In the genomic region with DNA sequence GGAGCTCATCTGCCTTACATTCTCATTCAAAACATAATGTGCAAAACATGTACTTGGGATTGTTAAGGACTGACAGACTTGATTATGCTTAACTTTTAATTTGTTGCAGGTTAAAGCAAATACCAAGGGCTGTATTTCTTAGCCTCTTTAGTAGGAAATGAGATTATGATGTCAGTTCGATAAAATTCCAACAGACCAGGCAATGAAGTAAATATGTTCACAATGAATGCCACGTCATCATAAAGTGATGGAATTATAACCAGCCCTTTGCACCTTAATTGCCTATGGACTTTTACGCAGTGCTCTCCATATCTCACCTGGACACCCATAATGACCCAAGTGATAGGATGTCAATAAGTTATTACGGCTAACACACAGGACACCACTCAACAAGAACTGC, we compare ENCODE assay signal across 15 cellular contexts.
DNase-seq lines count a peak whose midpoint lies in the region; ATAC-seq and TF ChIP-seq lines count a peak whose summit lies in the region.
"Had no signal": no experiment of that assay in that cellular context is flagged by ENCODE, and none has a peak within 500 bp of the region (broad histone marks: within the 10 kb centered on the region; RNA-seq: fewer than 3 reads in every experiment).

No MANE protein-coding gene starts in this region.

- no peak for TF ChIP-seq CTCF in PC-3 (conservative IDR thresholded peaks at IDR 0.05; ENCODE audit: low read depth, low read length)

- H4K20me1 ChIP-seq in PC-3 (ENCODE audit: low read length): peaks cover 9% of the 10 kb centered on the region; the same call in 1 of the 2 replicates

- H3F3A ChIP-seq in PC-3 (ENCODE audit: low read length, unreplicated experiment): no peaks in the 10 kb centered on the region

- no peak overlapping the region for H2AFZ ChIP-seq in PC-3 (ENCODE audit: low read length)

- no peak overlapping the region for H3K27ac ChIP-seq in PC-3 (ENCODE audit: low read length)
- H3K27ac ChIP-seq: BLaER1 had no signal

- peaks cover 6% of the 10 kb centered on the region for H3K79me2 ChIP-seq in PC-3 (ENCODE audit: low read length)

- no peaks in the 10 kb centered on the region for H3K9me2 ChIP-seq in PC-3 (replicated peaks; ENCODE audit: low read length)

- CTCF ChIA-PET in PC-3 (lab: Charles Lee): no interaction called here

- peak; percentile 8 for DNase-seq in GM04504 (ENCODE audit: low read depth)
- no peak for DNase-seq in PC-3
- peak; percentile 21 for DNase-seq in fibroblast of gingiva (ENCODE audit: low read depth)
- DNase-seq in retina: no peak
- DNase-seq in DMS153 treated with DMSO at 0.1 percent for 48 hours (lab: John Stamatoyannopoulos, UW; ENCODE audit: unreplicated experiment): no peak
- DNase-seq: DMS 273 treated with DMSO at 0.1 percent for 48 hours, KG1, NCI-H1092, NCI-H1694 treated with DMSO at 0.1 percent for 48 hours, NCI-H446, Peyer's patch, SHP77 treated with DMSO at 0.1 percent for 48 hours had no signal

- H3K9ac ChIP-seq in PC-3 (ENCODE audit: low read length): no peak overlapping the region
- H3K9ac ChIP-seq: BLaER1 had no signal

- H3K4me2 ChIP-seq in PC-3 (ENCODE audit: low read length): no peak overlapping the region
- H3K4me2 ChIP-seq: BLaER1 had no signal

- ATAC-seq in PC-3 (peak; percentile 12; the same call in 1 of the 2 replicates), HG02840 (IDR thresholded peaks at IDR 0.05; ENCODE audit: low FRiP score, unreplicated experiment) (no peak), GM18868 (IDR thresholded peaks at IDR 0.05; ENCODE audit: unreplicated experiment) (no peak)

- H3K4me1 ChIP-seq in PC-3 (ENCODE audit: insufficient read depth, low read length): peaks cover 19% of the 10 kb centered on the region; the same call in 1 of the 2 replicates
- H3K4me1 ChIP-seq: BLaER1, Peyer's patch had no signal

- no peaks in the 10 kb centered on the region for H3K27me3 ChIP-seq in PC-3 (ENCODE audit: low read length)
- H3K27me3 ChIP-seq: BLaER1, Peyer's patch had no signal

- H3K9me3 ChIP-seq in PC-3 (ENCODE audit: low read length): no peaks in the 10 kb centered on the region
- H3K9me3 ChIP-seq: BLaER1, Peyer's patch had no signal

- BruUV-seq in PC-3 (replicated peaks; lab: Mats Ljungman, UMichigan): no TSS peak

- H3K36me3 ChIP-seq in PC-3 (ENCODE audit: low read depth, low read length): no peaks in the 10 kb centered on the region
- H3K36me3 ChIP-seq: Peyer's patch had no signal

- POLR2A ChIA-PET in PC-3 (lab: Charles Lee; ENCODE audit: unreplicated experiment): no interaction called here

- H3K4me3 ChIP-seq in PC-3 (ENCODE audit: low read length): no peak overlapping the region
- H3K4me3 ChIP-seq: BLaER1, Peyer's patch had no signal

- intact Hi-C loops in PC-3 (cut with micrococcal nuclease): no loop called here

Comparison
In these comparisons a context has a peak if more than half of its experiments do, and no peak if none do; other contexts are left out.
1. DNase-seq: peak in GM04504 (single experiment) and fibroblast of gingiva (single experiment); none in PC-3 (single experiment), retina (single experiment) and DMS153 treated with DMSO at 0.1 percent for 48 hours (single experiment).